In genomic region chr2:16641509-16641908, GRCh38 we compare ENCODE assay signal across 16 cellular contexts.
"Had no signal": no experiment of that assay in that cellular context is flagged by ENCODE, and none has a peak within 500 bp of the region (broad histone marks: within the 10 kb centered on the region; RNA-seq: fewer than 3 reads in every experiment).

No MANE protein-coding gene starts in this region.

- ATAC-seq: activated CD8-positive, alpha-beta T cell treated with anti-CD3 and anti-CD28 coated beads, Interleukin-2, amount 10 ng/mL, durations not matched to agents 7 days and 5 days; activated naive CD8-positive, alpha-beta T cell treated with anti-CD3 and anti-CD28 coated beads, Interleukin-2, amount 50 U/mL, for 24 hours; foreskin keratinocyte; natural killer cell; stimulated activated naive B cell treated with anti-CD40 and anti-IgM and Interleukin-4, amounts not matched to agents 10 μg/mL and 1 μg/mL and 100 μg/mL, for 72 hours; T-cell had no signal

- H2AFZ ChIP-seq: parathyroid adenoma had no signal

- H3K9me3 ChIP-seq: ascending aorta, colonic mucosa, sigmoid colon, tibial artery had no signal

- H3K27ac ChIP-seq: ascending aorta, colonic mucosa, foreskin keratinocyte, parathyroid adenoma, tibial artery had no signal

- DNase-seq: activated CD4-positive, alpha-beta T cell treated with anti-CD3 and anti-CD28 coated beads, Interleukin-2, amount 10 ng/mL, durations not matched to agents 7 days and 5 days; activated CD8-positive, alpha-beta T cell treated with anti-CD3 and anti-CD28 coated beads, Interleukin-2, amount 10 ng/mL, durations not matched to agents 7 days and 5 days; activated effector memory CD4-positive, alpha-beta T cell treated with Interleukin-2 at 50 U/mL for 16 hours; activated naive CD4-positive, alpha-beta T cell treated with anti-CD3 and anti-CD28 coated beads, Interleukin-2, amount 10 ng/mL, durations not matched to agents 7 days and 5 days; activated naive CD8-positive, alpha-beta T cell treated with anti-CD3 and anti-CD28 coated beads, Interleukin-2, amount 50 U/mL, for 24 hours; activated T-cell treated with anti-CD3 and anti-CD28 coated beads, Interleukin-2, amount 50 U/mL, for 24 hours; colonic mucosa; foreskin keratinocyte; natural killer cell; sigmoid colon; stimulated activated CD4-positive, alpha-beta T cell treated with anti-CD3 and anti-CD28 coated beads, Interleukin-4, amount 100 ng/mL, for 4 hours; stimulated activated naive B cell treated with anti-CD40 and anti-IgM and Interleukin-4, amounts not matched to agents 10 μg/mL and 1 μg/mL and 100 μg/mL, for 72 hours; T-cell; tibial artery had no signal

- H3K36me3 ChIP-seq: ascending aorta, colonic mucosa, sigmoid colon, tibial artery had no signal

- H3K4me3 ChIP-seq: ascending aorta, colonic mucosa, sigmoid colon, tibial artery had no signal

- H3K9ac ChIP-seq: parathyroid adenoma had no signal

- H3K27me3 ChIP-seq: ascending aorta, colonic mucosa, sigmoid colon, tibial artery had no signal

- H3K4me1 ChIP-seq: ascending aorta, colonic mucosa, foreskin keratinocyte, parathyroid adenoma had no signal
